In genomic region chr14:80003138-80003537, GRCh38 we compare ENCODE assay signal across 18 cellular contexts.
A peak's percentile ranks its signal among the peaks of the same experiment; 100 is the strongest.
DNase-seq lines count a peak whose midpoint lies in the region; ATAC-seq, FAIRE-seq and TF ChIP-seq lines count a peak whose summit lies in the region.
"Had no signal": no experiment of that assay in that cellular context is flagged by ENCODE, and none has a peak within 500 bp of the region (broad histone marks: within the 10 kb centered on the region; RNA-seq: fewer than 3 reads in every experiment).

No MANE protein-coding gene starts in this region.

- H3K79me2 ChIP-seq in HepG2 (ENCODE audit: insufficient read depth, low read length) = no peaks in the 10 kb centered on the region

- no peaks in the 10 kb centered on the region for H4K20me1 ChIP-seq in HepG2 (ENCODE audit: insufficient read depth, low read length)

- ATAC-seq in SK-N-SH treated with all-trans-retinoic acid at 6 μM for 48 hours (peak; percentile 79), HepG2 (peak; percentile 98)
- ATAC-seq: activated naive CD8-positive, alpha-beta T cell treated with anti-CD3 and anti-CD28 coated beads, Interleukin-2, amount 50 U/mL, for 24 hours; left colon; stimulated activated memory B cell treated with anti-CD40 and anti-IgM and Interleukin-4, amounts not matched to agents 10 μg/mL and 1 μg/mL and 100 μg/mL, for 72 hours; T-helper 17 cell had no signal

- TF ChIP-seq EP300 in HepG2 (IDR thresholded peaks at IDR 0.05; ENCODE audit: low read depth in 2 of 2, low read length in 2 of 2) (peak; percentile 57 to 76; a peak in 2 of 4 replicates), HepG2 (CRISPR knock-in tag; IDR thresholded peaks at IDR 0.05; ENCODE audit: borderline replicate concordance) (peak; percentile 64; the same call in 1 of the 2 replicates)

- BruUV-seq in HepG2 (replicated peaks; lab: Mats Ljungman, UMichigan) = no TSS peak

- DNase-seq in DMS153 treated with DMSO at 0.1 percent for 48 hours (lab: John Stamatoyannopoulos, UW; ENCODE audit: unreplicated experiment) (peak; percentile 39), M059J (ENCODE audit: low read depth) (peak; percentile 29), HepG2 (ENCODE audit: low spot score) (peak; percentile 79), NCI-H128 (lab: John Stamatoyannopoulos, UW; ENCODE audit: unreplicated experiment) (no peak), hypothalamus (lab: John Stamatoyannopoulos, UW) (no peak)
- DNase-seq in activated CD4-positive, CD25-positive, alpha-beta regulatory T cell (lab: John Stamatoyannopoulos, UW) = no peak
- DNase-seq: activated naive CD8-positive, alpha-beta T cell treated with anti-CD3 and anti-CD28 coated beads, Interleukin-2, amount 50 U/mL, for 24 hours; caudate nucleus; DMS79; effector CD8-positive, alpha-beta T cell; H7; left colon; T-helper 17 cell; tibial artery had no signal

- no peak for TF ChIP-seq RAD21 in HepG2 (CRISPR knock-in tag; IDR thresholded peaks at IDR 0.05)

- H3K4me3 ChIP-seq in HepG2 (replicated peaks in 1 of 3; ENCODE audit: insufficient read depth in 1 of 3, low read depth in 2 of 3, low read length in 3 of 3) = no peak overlapping the region
- H3K4me3 ChIP-seq: neural progenitor cell, tibial artery had no signal

- H3K27ac ChIP-seq in HepG2 (ENCODE audit: extremely low read length, insufficient read depth, low read length) = no peak overlapping the region
- H3K27ac ChIP-seq: C4-2B, neural progenitor cell, tibial artery had no signal

- POLR2A ChIA-PET in HepG2 (lab: Yijun Ruan, JAX) = no interaction called here

- no peaks in the 10 kb centered on the region for H3K36me3 ChIP-seq in HepG2 (replicated peaks in 1 of 2; ENCODE audit: control insufficient read depth in 1 of 2, insufficient read depth in 2 of 2, low read length in 2 of 2)
- H3K36me3 ChIP-seq: neural progenitor cell, tibial artery had no signal

- no peak for FAIRE-seq in HepG2 (lab: Jason Lieb, UNC)

- no peak overlapping the region for H3K9ac ChIP-seq in HepG2 (ENCODE audit: insufficient read depth, low read depth, low read length)
- H3K9ac ChIP-seq: neural progenitor cell had no signal

- TF ChIP-seq POLR2A in HepG2 (IDR thresholded peaks at IDR 0.05; ENCODE audit: insufficient read depth in 1 of 2, low read depth in 2 of 2, low read length in 2 of 2) = no peak

- in situ Hi-C loops in HepG2 (cut with HindIII; ENCODE audit: extremely low pct_ligation_motif_present, low pct_unique_long_range_greater_than_20kb) = no loop called here

- H3K4me1 ChIP-seq in HepG2 (ENCODE audit: insufficient read depth, low read length) = peaks cover 20% of the 10 kb centered on the region
- H3K4me1 ChIP-seq: tibial artery had no signal

- 2% methylated on average over 4 of the region's 4 CpGs for WGBS in HepG2 (ENCODE audit: low lambda C conversion rate)

- peak overlapping the region; percentile 38 for H3K4me2 ChIP-seq in HepG2 (ENCODE audit: low read depth, low read length)
- H3K4me2 ChIP-seq: neural progenitor cell had no signal

- TF ChIP-seq CTCF in HepG2 (CRISPR knock-in tag; IDR thresholded peaks at IDR 0.05) = no peak

- H3K9me3 ChIP-seq in HepG2 (ENCODE audit: low read length) = no peaks in the 10 kb centered on the region
- H3K9me3 ChIP-seq: tibial artery had no signal

- H3K27me3 ChIP-seq in HepG2 (ENCODE audit: control insufficient read depth in 1 of 2, insufficient read depth in 2 of 2, low read length in 2 of 2) = no peaks in the 10 kb centered on the region
- H3K27me3 ChIP-seq: tibial artery had no signal

- H2AFZ ChIP-seq in HepG2 (ENCODE audit: low read length) = no peak overlapping the region
- H2AFZ ChIP-seq: neural progenitor cell had no signal

- CTCF ChIA-PET in HepG2 (lab: Yijun Ruan, JAX; ENCODE audit: low intra/inter-chr PET ratio, low total read pairs) = no interaction called here

- intact Hi-C loops in HepG2 (cut with micrococcal nuclease; ENCODE audit: unreplicated experiment) = no loop called here

TF ChIP-seq in SK-N-SH treated with all-trans-retinoic acid at 6 μM for 48 hours, 23 proteins besides CTCF, POLR2A, EP300 and RAD21:
- TF ChIP-seq ZC3H10 (CRISPR knock-in tag; IDR thresholded peaks at IDR 0.05) = no peak
- TF ChIP-seq TOX (CRISPR knock-in tag; IDR thresholded peaks at IDR 0.05; ENCODE audit: borderline replicate concordance) = no peak
- no peak for TF ChIP-seq TSHZ2 (CRISPR knock-in tag; IDR thresholded peaks at IDR 0.05)
- TF ChIP-seq SNAI2 (CRISPR knock-in tag; IDR thresholded peaks at IDR 0.05) = no peak
- no peak for TF ChIP-seq ZNF565 (CRISPR knock-in tag; conservative IDR thresholded peaks at IDR 0.05; ENCODE audit: low read depth)

TF ChIP-seq in HepG2, 621 proteins besides CTCF, POLR2A, EP300 and RAD21 (continues in another document):
- TF ChIP-seq POGZ (CRISPR knock-in tag; IDR thresholded peaks at IDR 0.05) (0 out of 2 replicates have a peak, but pooled peaks have one; percentile 30), CC2D1A (CRISPR knock-in tag; IDR thresholded peaks at IDR 0.05) (no peak), GZF1 (CRISPR knock-in tag; IDR thresholded peaks at IDR 0.05) (peak; percentile 96), SOX6 (IDR thresholded peaks at IDR 0.05) (no peak), SOX6 (CRISPR knock-in tag; IDR thresholded peaks at IDR 0.05) (peak; percentile 88), TSC22D2 (CRISPR knock-in tag; IDR thresholded peaks at IDR 0.05; ENCODE audit: borderline replicate concordance) (no peak), ASH2L (IDR thresholded peaks at IDR 0.05; ENCODE audit: insufficient read length, low read depth, low read length) (peak; percentile 24), ZBED4 (CRISPR knock-in tag; IDR thresholded peaks at IDR 0.05; ENCODE audit: borderline replicate concordance) (no peak), GMEB1 (CRISPR knock-in tag; IDR thresholded peaks at IDR 0.05; ENCODE audit: borderline replicate concordance) (no peak), ZNF790 (CRISPR knock-in tag; IDR thresholded peaks at IDR 0.05; ENCODE audit: borderline replicate concordance) (no peak), SATB2 (CRISPR knock-in tag; IDR thresholded peaks at IDR 0.05) (no peak), ZFP82 (CRISPR knock-in tag; IDR thresholded peaks at IDR 0.05; ENCODE audit: borderline replicate concordance) (no peak), MYNN (CRISPR knock-in tag; IDR thresholded peaks at IDR 0.05; ENCODE audit: low read depth) (no peak), MAZ (IDR thresholded peaks at IDR 0.05; ENCODE audit: borderline replicate concordance, low read depth, low read length) (no peak), MAZ (CRISPR knock-in tag; IDR thresholded peaks at IDR 0.05; ENCODE audit: low read depth) (no peak), FOSL1 (CRISPR knock-in tag; IDR thresholded peaks at IDR 0.05; ENCODE audit: borderline replicate concordance) (peak; percentile 73; the same call in 1 of the 2 replicates)

Comparison
In these comparisons a context has a peak if more than half of its experiments do, and no peak if none do; other contexts are left out.
1. DNase-seq: peak in DMS153 treated with DMSO at 0.1 percent for 48 hours (single experiment), M059J (single experiment) and HepG2 (single experiment); none in NCI-H128 (single experiment), activated CD4-positive, CD25-positive, alpha-beta regulatory T cell (0 of 4) and hypothalamus (0 of 51).